ENCODE assay signal across 1 cellular context in the genomic region with DNA sequence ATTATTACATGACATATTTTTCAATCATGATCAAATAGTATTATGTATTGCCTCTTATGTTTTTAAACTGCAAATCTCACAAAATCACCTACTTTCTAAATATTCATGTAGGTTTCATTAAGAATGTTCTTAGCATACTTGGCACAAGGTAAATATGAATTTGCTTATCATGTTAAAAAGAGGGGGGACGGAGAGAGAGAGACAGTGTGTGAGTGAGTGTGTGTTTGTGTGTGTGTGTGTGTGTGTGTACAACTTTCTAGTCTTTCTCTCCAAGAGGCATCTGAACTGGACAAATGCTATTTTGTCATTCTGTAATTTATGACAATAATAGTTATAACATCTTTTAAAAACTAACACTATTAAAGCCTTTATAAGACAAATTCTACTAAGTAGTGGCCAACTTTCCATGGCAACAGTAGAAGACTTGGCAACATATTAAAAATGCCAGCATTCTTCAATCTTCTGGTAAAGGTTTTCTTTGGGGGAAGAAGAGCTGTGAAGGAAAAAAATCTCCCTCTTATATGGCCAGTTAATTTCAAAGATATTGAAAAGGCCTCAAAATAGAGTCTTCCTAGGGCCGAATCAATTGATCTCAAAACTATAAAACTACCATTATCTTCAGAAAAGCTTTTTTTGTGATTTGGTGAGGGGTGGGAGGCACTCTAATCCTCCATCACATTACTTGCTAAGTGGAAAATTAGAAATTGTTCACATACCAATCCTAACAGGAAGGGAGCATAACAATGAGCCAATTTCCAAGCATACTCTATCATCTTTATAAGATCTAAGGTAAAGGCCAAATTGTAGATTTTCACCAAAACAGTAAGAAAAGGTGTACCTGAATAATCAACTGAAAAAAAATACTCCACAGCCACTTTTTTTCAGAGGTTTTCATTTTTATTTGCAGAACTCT.
A peak's percentile ranks its signal among the peaks of the same experiment; 100 is the strongest.
TF ChIP-seq lines count a peak whose summit lies in the region.

No MANE protein-coding gene starts in this region.

TF ChIP-seq in K562, 482 proteins besides CTCF, POLR2A, EP300 and RAD21:
- TF ChIP-seq BRD4 (IDR thresholded peaks at IDR 0.05) (no peak), ETV1 (tag; conservative IDR thresholded peaks at IDR 0.05; ENCODE audit: low read depth) (no peak), FOXJ3 (CRISPR knock-in tag; IDR thresholded peaks at IDR 0.05) (no peak), FUS (optimal IDR thresholded peaks at IDR 0.05; ENCODE audit: low read depth, low read length) (no peak), C11orf30 (IDR thresholded peaks at IDR 0.05; ENCODE audit: low read depth) (peak; percentile 45; the same call in 1 of the 2 replicates), CBX1 (IDR thresholded peaks at IDR 0.05; ENCODE audit: low read depth) (no peak), PHF8 (IDR thresholded peaks at IDR 0.05; ENCODE audit: borderline replicate concordance, low read length) (no peak), HMGN3 (IDR thresholded peaks at IDR 0.05; ENCODE audit: borderline replicate concordance, extremely low read depth, insufficient read length, low read depth, low read length) (no peak), ZNF165 (CRISPR knock-in tag; IDR thresholded peaks at IDR 0.05; ENCODE audit: borderline replicate concordance) (no peak), NR2C2 (CRISPR knock-in tag; IDR thresholded peaks at IDR 0.05) (no peak), NR2C2 (tag; IDR thresholded peaks at IDR 0.05) (peak; percentile 10; the same call in 1 of the 2 replicates), ARNT (IDR thresholded peaks at IDR 0.05) (0 out of 4 replicates have a peak, but pooled peaks of 1 of the 2 experiments have one; percentile 8), MCM7 (IDR thresholded peaks at IDR 0.05) (0 out of 4 replicates have a peak, but pooled peaks of 1 of the 2 experiments have one; percentile 71), NCOA2 (IDR thresholded peaks at IDR 0.05; ENCODE audit: partially characterized antibody in 2 of 2) (no peak), PHB (CRISPR knock-in tag; IDR thresholded peaks at IDR 0.05) (no peak), SMARCA4 (IDR thresholded peaks at IDR 0.05) (no peak), NCOA1 (IDR thresholded peaks at IDR 0.05; ENCODE audit: low read depth) (0 out of 2 replicates have a peak, but pooled peaks have one; percentile 3), ZNF584 (CRISPR knock-in tag; IDR thresholded peaks at IDR 0.05; ENCODE audit: low read depth) (no peak), SNIP1 (IDR thresholded peaks at IDR 0.05; ENCODE audit: low read depth) (0 out of 2 replicates have a peak, but pooled peaks have one; percentile 38), CHD2 (IDR thresholded peaks at IDR 0.05; ENCODE audit: low read depth, low read length) (no peak), SAFB (IDR thresholded peaks at IDR 0.05; ENCODE audit: borderline replicate concordance, low read depth, low read length) (no peak), ZNF431 (CRISPR knock-in tag; IDR thresholded peaks at IDR 0.05) (no peak), NR2C1 (IDR thresholded peaks at IDR 0.05) (no peak), NR2C1 (tag; IDR thresholded peaks at IDR 0.05) (0 out of 2 replicates have a peak, but pooled peaks have one; percentile 2), SMARCA5 (IDR thresholded peaks at IDR 0.05) (0 out of 2 replicates have a peak, but pooled peaks have one; percentile 11)
- TF ChIP-seq, protein P1, sequence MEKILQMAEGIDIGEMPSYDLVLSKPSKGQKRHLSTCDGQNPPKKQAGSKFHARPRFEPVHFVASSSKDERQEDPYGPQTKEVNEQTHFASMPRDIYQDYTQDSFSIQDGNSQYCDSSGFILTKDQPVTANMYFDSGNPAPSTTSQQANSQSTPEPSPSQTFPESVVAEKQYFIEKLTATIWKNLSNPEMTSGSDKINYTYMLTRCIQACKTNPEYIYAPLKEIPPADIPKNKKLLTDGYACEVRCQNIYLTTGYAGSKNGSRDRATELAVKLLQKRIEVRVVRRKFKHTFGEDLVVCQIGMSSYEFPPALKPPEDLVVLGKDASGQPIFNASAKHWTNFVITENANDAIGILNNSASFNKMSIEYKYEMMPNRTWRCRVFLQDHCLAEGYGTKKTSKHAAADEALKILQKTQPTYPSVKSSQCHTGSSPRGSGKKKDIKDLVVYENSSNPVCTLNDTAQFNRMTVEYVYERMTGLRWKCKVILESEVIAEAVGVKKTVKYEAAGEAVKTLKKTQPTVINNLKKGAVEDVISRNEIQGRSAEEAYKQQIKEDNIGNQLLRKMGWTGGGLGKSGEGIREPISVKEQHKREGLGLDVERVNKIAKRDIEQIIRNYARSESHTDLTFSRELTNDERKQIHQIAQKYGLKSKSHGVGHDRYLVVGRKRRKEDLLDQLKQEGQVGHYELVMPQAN (IDR thresholded peaks at IDR 0.05; ENCODE audit: borderline replicate concordance): 0 out of 2 replicates have a peak, but pooled peaks have one; percentile 9
- TF ChIP-seq, protein P2, sequence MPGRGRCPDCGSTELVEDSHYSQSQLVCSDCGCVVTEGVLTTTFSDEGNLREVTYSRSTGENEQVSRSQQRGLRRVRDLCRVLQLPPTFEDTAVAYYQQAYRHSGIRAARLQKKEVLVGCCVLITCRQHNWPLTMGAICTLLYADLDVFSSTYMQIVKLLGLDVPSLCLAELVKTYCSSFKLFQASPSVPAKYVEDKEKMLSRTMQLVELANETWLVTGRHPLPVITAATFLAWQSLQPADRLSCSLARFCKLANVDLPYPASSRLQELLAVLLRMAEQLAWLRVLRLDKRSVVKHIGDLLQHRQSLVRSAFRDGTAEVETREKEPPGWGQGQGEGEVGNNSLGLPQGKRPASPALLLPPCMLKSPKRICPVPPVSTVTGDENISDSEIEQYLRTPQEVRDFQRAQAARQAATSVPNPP (IDR thresholded peaks at IDR 0.05; ENCODE audit: borderline replicate concordance, insufficient read depth, insufficient read length): no peak
- TF ChIP-seq, protein P3, sequence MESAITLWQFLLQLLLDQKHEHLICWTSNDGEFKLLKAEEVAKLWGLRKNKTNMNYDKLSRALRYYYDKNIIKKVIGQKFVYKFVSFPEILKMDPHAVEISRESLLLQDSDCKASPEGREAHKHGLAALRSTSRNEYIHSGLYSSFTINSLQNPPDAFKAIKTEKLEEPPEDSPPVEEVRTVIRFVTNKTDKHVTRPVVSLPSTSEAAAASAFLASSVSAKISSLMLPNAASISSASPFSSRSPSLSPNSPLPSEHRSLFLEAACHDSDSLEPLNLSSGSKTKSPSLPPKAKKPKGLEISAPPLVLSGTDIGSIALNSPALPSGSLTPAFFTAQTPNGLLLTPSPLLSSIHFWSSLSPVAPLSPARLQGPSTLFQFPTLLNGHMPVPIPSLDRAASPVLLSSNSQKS (CRISPR knock-in tag; IDR thresholded peaks at IDR 0.05): no peak
- TF ChIP-seq, protein P4, sequence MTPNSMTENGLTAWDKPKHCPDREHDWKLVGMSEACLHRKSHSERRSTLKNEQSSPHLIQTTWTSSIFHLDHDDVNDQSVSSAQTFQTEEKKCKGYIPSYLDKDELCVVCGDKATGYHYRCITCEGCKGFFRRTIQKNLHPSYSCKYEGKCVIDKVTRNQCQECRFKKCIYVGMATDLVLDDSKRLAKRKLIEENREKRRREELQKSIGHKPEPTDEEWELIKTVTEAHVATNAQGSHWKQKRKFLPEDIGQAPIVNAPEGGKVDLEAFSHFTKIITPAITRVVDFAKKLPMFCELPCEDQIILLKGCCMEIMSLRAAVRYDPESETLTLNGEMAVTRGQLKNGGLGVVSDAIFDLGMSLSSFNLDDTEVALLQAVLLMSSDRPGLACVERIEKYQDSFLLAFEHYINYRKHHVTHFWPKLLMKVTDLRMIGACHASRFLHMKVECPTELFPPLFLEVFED (CRISPR knock-in tag; conservative IDR thresholded peaks at IDR 0.05): no peak
- TF ChIP-seq, protein P5, sequence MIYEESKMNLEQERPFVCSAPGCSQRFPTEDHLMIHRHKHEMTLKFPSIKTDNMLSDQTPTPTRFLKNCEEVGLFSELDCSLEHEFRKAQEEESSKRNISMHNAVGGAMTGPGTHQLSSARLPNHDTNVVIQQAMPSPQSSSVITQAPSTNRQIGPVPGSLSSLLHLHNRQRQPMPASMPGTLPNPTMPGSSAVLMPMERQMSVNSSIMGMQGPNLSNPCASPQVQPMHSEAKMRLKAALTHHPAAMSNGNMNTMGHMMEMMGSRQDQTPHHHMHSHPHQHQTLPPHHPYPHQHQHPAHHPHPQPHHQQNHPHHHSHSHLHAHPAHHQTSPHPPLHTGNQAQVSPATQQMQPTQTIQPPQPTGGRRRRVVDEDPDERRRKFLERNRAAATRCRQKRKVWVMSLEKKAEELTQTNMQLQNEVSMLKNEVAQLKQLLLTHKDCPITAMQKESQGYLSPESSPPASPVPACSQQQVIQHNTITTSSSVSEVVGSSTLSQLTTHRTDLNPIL (CRISPR knock-in tag; IDR thresholded peaks at IDR 0.05): no peak
- TF ChIP-seq, protein P6, sequence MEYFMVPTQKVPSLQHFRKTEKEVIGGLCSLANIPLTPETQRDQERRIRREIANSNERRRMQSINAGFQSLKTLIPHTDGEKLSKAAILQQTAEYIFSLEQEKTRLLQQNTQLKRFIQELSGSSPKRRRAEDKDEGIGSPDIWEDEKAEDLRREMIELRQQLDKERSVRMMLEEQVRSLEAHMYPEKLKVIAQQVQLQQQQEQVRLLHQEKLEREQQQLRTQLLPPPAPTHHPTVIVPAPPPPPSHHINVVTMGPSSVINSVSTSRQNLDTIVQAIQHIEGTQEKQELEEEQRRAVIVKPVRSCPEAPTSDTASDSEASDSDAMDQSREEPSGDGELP (CRISPR knock-in tag; IDR thresholded peaks at IDR 0.05; ENCODE audit: borderline replicate concordance): no peak
- TF ChIP-seq, protein P7, sequence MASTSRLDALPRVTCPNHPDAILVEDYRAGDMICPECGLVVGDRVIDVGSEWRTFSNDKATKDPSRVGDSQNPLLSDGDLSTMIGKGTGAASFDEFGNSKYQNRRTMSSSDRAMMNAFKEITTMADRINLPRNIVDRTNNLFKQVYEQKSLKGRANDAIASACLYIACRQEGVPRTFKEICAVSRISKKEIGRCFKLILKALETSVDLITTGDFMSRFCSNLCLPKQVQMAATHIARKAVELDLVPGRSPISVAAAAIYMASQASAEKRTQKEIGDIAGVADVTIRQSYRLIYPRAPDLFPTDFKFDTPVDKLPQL (IDR thresholded peaks at IDR 0.05; ENCODE audit: extremely low read depth, insufficient read length): no peak
